ENCODE assay signal across 11 cellular contexts in the genomic region with DNA sequence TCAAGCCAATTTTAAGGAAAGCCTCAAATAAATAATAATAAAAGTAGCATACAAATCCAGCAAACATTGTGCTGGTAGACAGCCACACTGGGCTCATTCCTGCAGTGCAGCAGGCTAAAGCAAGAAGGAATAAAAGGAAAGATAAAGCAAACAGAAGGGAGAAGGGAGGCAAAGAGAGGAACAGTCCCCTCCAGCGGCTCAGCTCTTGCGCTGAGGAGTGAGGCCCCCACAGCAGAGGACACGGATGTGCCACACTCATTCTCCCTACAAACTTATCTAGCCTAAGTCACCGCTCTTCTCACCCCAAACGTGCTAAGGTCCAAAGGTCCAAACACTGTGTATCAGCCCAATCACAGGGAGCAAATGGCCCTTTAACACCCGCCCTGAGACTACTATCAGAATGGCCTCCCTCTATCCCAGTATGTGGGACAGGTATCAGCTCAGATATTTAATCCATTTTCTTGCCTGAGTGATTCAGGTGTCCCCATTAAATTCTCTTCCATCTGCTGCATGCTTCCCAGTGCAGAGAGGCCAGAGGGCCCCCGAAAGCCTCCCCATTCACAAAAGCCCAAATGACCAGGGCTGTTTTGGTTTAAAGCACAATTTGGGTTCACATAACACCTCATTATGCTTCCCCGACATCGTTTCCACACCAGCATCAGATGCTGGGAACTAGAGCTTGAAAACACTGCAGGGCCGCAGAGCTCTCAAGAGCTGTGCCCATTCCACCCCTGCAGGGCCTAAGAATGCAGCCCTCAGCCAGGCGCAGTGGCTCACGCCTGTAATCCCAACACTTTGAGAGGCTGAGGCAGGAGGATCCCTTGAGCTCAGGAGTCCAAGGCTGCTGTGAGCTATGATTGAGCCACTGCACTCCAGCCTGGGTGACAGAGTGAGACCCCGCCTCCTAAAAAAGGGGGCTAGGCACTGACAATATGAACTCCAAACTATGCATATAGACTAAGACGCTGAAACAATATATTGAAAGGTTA. TPM values are rescaled to one million over a fixed set of nuclear protein-coding genes. Genes with fewer than 3 reads are reported as not detected.
A peak's percentile ranks its signal among the peaks of the same experiment; 100 is the strongest.
DNase-seq lines count a peak whose midpoint lies in the region; ATAC-seq, FAIRE-seq and TF ChIP-seq lines count a peak whose summit lies in the region.
"Had no signal": no experiment of that assay in that cellular context is flagged by ENCODE, and none has a peak within 500 bp of the region (broad histone marks: within the 10 kb centered on the region; RNA-seq: fewer than 3 reads in every experiment).

No MANE protein-coding gene starts in this region.

- H2BK15ac ChIP-seq in H9 (ENCODE audit: low read depth, low read length) = no peak overlapping the region

- H3K27ac Mint-ChIP-seq in H9 = peak overlapping the region in 2 of 3 experiments; percentile 34 to 65; a peak in 3 of 7 replicates
- peak overlapping the region; percentile 89 for H3K27ac Mint-ChIP-seq in activated T-helper 17 cell treated with anti-CD3 and anti-CD28 coated beads, Interleukin-2, amount 50 U/mL, for 72 hours
- peak overlapping the region; percentile 85 for H3K27ac Mint-ChIP-seq in stimulated activated effector memory CD8-positive, alpha-beta T cell treated with anti-CD3 and anti-CD28 coated beads, Interleukin-12 subunit alpha, Interleukin-12 subunit beta, amount 100 ng/mL, for 72 hours

- no peak overlapping the region for H3K14ac ChIP-seq in H9 (ENCODE audit: insufficient read depth, low read length)

- H2BK5ac ChIP-seq in H9 (ENCODE audit: insufficient read length, low read length) = no peak overlapping the region

- H3K18ac ChIP-seq in H9 (ENCODE audit: insufficient read length, low read depth, low read length) = no peak overlapping the region

- FAIRE-seq in kidney (lab: Jason Lieb, UNC) (no peak), urothelium cell line (lab: Jason Lieb, UNC) (no peak)

- ATAC-seq in activated T-helper 17 cell treated with anti-CD3 and anti-CD28 coated beads, Interleukin-2, amount 50 U/mL, for 72 hours (replicated peaks) = no peak
- no peak for ATAC-seq in stimulated activated effector memory CD8-positive, alpha-beta T cell treated with anti-CD3 and anti-CD28 coated beads, Interleukin-12 subunit alpha, Interleukin-12 subunit beta, amount 100 ng/mL, for 72 hours
- no peak for ATAC-seq in HG03095 (IDR thresholded peaks at IDR 0.05; ENCODE audit: unreplicated experiment)

- no peak overlapping the region for H2BK20ac ChIP-seq in H9 (ENCODE audit: low read depth, low read length, poor library complexity, severe bottlenecking)

- no peaks in the 10 kb centered on the region for H4K20me1 ChIP-seq in H9 (ENCODE audit: control insufficient read depth, insufficient read depth, insufficient read length)

- no peak for TF ChIP-seq CTCF in H9 (conservative IDR thresholded peaks at IDR 0.05)
- TF ChIP-seq CTCF in kidney (IDR thresholded peaks at IDR 0.05; ENCODE audit: borderline replicate concordance, extremely low read depth, insufficient read depth) = no peak

- H3T11ph ChIP-seq in H9 (ENCODE audit: low read length) = no peak overlapping the region

- H3K9ac ChIP-seq in H9 (ENCODE audit: extremely low read depth, insufficient read length, low read length) (no peak overlapping the region), kidney (ENCODE audit: low read length in 2 of 2) (no peak overlapping the region)

- no peaks in the 10 kb centered on the region for H3K27me3 ChIP-seq in H9 (ENCODE audit: insufficient read depth, low read length)

- no peak overlapping the region for H3K4ac ChIP-seq in H9 (ENCODE audit: low read depth, low read length)

- H3K4me2 ChIP-seq in H9 (ENCODE audit: insufficient read depth, insufficient read length, low read length) = no peak overlapping the region

- intact Hi-C loops in kidney (cut with DNase I) = no loop called here

- H3K79me2 ChIP-seq in H9 (ENCODE audit: insufficient read depth, low read length) = peaks cover 59% of the 10 kb centered on the region; the same call in 1 of the 2 replicates

- H3K9me3 ChIP-seq in H9 (ENCODE audit: control insufficient read depth, low read depth, low read length) = no peaks in the 10 kb centered on the region
- H3K9me3 ChIP-seq in kidney (ENCODE audit: control insufficient read depth in 1 of 2, low read length in 2 of 2) = no peaks in the 10 kb centered on the region

- H3K27ac ChIP-seq in H9 (ENCODE audit: insufficient read length, low read depth, low read length) = no peak overlapping the region
- peak overlapping the region; percentile 10 to 47 for H3K27ac ChIP-seq in kidney (ENCODE audit: low read depth in 2 of 2, low read length in 2 of 2)

- H4K91ac ChIP-seq in H9 (ENCODE audit: insufficient read length, low read depth, low read length) = no peak overlapping the region

- no peak overlapping the region for H2BK12ac ChIP-seq in H9 (ENCODE audit: insufficient read length, low read depth, low read length)

- no peaks in the 10 kb centered on the region for H3K9me3 Mint-ChIP-seq in H9
- no peaks in the 10 kb centered on the region for H3K9me3 Mint-ChIP-seq in activated T-helper 17 cell treated with anti-CD3 and anti-CD28 coated beads, Interleukin-2, amount 50 U/mL, for 72 hours
- H3K9me3 Mint-ChIP-seq in stimulated activated effector memory CD8-positive, alpha-beta T cell treated with anti-CD3 and anti-CD28 coated beads, Interleukin-12 subunit alpha, Interleukin-12 subunit beta, amount 100 ng/mL, for 72 hours = no peaks in the 10 kb centered on the region

- no peaks in the 10 kb centered on the region for H3K23me2 ChIP-seq in H9 (ENCODE audit: insufficient read length, low read depth, low read length, poor library complexity, severe bottlenecking)

- H4K8ac ChIP-seq in H9 (replicated peaks; ENCODE audit: insufficient read length, low read depth, low read length) = no peak overlapping the region

- H3K4me3 ChIP-seq in kidney (ENCODE audit: low read length in 2 of 2) = no peak overlapping the region

- H3K23ac ChIP-seq in H9 (ENCODE audit: insufficient read length, low read depth, low read length) = no peak overlapping the region

- H3K79me1 ChIP-seq in H9 (ENCODE audit: insufficient read depth, low read depth, low read length, poor library complexity, severe bottlenecking) = no peaks in the 10 kb centered on the region

- no peak overlapping the region for H4K5ac ChIP-seq in H9 (ENCODE audit: insufficient read length, low read depth, low read length)

- no peak overlapping the region for H2BK120ac ChIP-seq in H9 (ENCODE audit: low read depth, low read length, poor library complexity, severe bottlenecking)

- H3K36me3 Mint-ChIP-seq in H9 (ENCODE audit: insufficient read depth in 1 of 3, low read depth in 3 of 3) = peaks cover 9 to 22% (median 22%) of the 10 kb centered on the region in 3 experiments; a peak in 6 of 7 replicates
- peaks cover 60% of the 10 kb centered on the region for H3K36me3 Mint-ChIP-seq in activated T-helper 17 cell treated with anti-CD3 and anti-CD28 coated beads, Interleukin-2, amount 50 U/mL, for 72 hours (ENCODE audit: low read depth)
- H3K36me3 Mint-ChIP-seq in stimulated activated effector memory CD8-positive, alpha-beta T cell treated with anti-CD3 and anti-CD28 coated beads, Interleukin-12 subunit alpha, Interleukin-12 subunit beta, amount 100 ng/mL, for 72 hours = peaks cover 49% of the 10 kb centered on the region

- WGBS in H9 (ENCODE audit: extremely low coverage, insufficient read length, low lambda C conversion rate) = no CpG with 5 or more reads among the region's 14 CpGs

- DNase-seq in H9 = no peak
- DNase-seq in kidney = no peak
- no peak for DNase-seq in stimulated activated effector memory CD8-positive, alpha-beta T cell treated with anti-CD3 and anti-CD28 coated beads, Interleukin-12 subunit alpha, Interleukin-12 subunit beta, amount 100 ng/mL, for 72 hours (ENCODE audit: low spot score in 2 of 2)
- DNase-seq in urothelium cell line (ENCODE audit: low spot score) = no peak
- no peak for DNase-seq in NOMO-1 (lab: John Stamatoyannopoulos, UW; ENCODE audit: unreplicated experiment in 2 of 2)
- DNase-seq: DND-41, kidney glomerular epithelial cell, NCI-H2227 treated with DMSO at 0.1 percent for 48 hours, SHP77 had no signal

- H3K4me1 ChIP-seq in H9 (ENCODE audit: insufficient read depth, low read length) = peaks cover 17% of the 10 kb centered on the region; the same call in 1 of the 2 replicates
- peaks cover 42 to 55% of the 10 kb centered on the region in 2 donors for H3K4me1 ChIP-seq in kidney (ENCODE audit: control insufficient read depth in 1 of 2, insufficient read depth in 1 of 2, low read depth in 1 of 2, low read length in 2 of 2)

- no peak overlapping the region for H3K56ac ChIP-seq in H9 (ENCODE audit: insufficient read length, low read depth, low read length)

- no peaks in the 10 kb centered on the region for H3K36me3 ChIP-seq in kidney (ENCODE audit: control insufficient read depth in 1 of 2, insufficient read depth in 2 of 2, low read length in 2 of 2)

- no peak overlapping the region for H3K4me3 Mint-ChIP-seq in H9
- peak overlapping the region; percentile 78 for H3K4me3 Mint-ChIP-seq in activated T-helper 17 cell treated with anti-CD3 and anti-CD28 coated beads, Interleukin-2, amount 50 U/mL, for 72 hours
- H3K4me3 Mint-ChIP-seq in stimulated activated effector memory CD8-positive, alpha-beta T cell treated with anti-CD3 and anti-CD28 coated beads, Interleukin-12 subunit alpha, Interleukin-12 subunit beta, amount 100 ng/mL, for 72 hours = peak overlapping the region; percentile 68

- no peaks in the 10 kb centered on the region for H3K27me3 Mint-ChIP-seq in H9 (ENCODE audit: low read depth)
- no peaks in the 10 kb centered on the region for H3K27me3 Mint-ChIP-seq in activated T-helper 17 cell treated with anti-CD3 and anti-CD28 coated beads, Interleukin-2, amount 50 U/mL, for 72 hours

- H2AFZ ChIP-seq in H9 (ENCODE audit: low read length) = no peak overlapping the region

- H2AK5ac ChIP-seq in H9 (ENCODE audit: insufficient read length, low read length) = no peak overlapping the region

- peaks cover 68 to 70% of the 10 kb centered on the region in 2 experiments for H3K4me1 Mint-ChIP-seq in H9
- H3K4me1 Mint-ChIP-seq in activated T-helper 17 cell treated with anti-CD3 and anti-CD28 coated beads, Interleukin-2, amount 50 U/mL, for 72 hours = peaks cover 79% of the 10 kb centered on the region
- H3K4me1 Mint-ChIP-seq in stimulated activated effector memory CD8-positive, alpha-beta T cell treated with anti-CD3 and anti-CD28 coated beads, Interleukin-12 subunit alpha, Interleukin-12 subunit beta, amount 100 ng/mL, for 72 hours = peaks cover 92% of the 10 kb centered on the region

RNA-seq across cellular contexts. Expression of a gene that starts 17.8 kb away (rescaled TPM):
- total RNA-seq in H9 (2021) = 343 and 348 TPM in 2 replicates
- total RNA-seq in activated T-helper 17 cell treated with anti-CD3 and anti-CD28 coated beads, Interleukin-2, amount 50 U/mL, for 72 hours = 100 to 1,000 TPM; 291 to 399 TPM
- total RNA-seq in kidney = 265 TPM
- 253 TPM for polyA plus RNA-seq in kidney (ENCODE audit: insufficient read depth, low read depth, low replicate concordance)

Comparison
In these comparisons a context has a peak if more than half of its experiments do, and no peak if none do; other contexts are left out.
1. H3K4me3 Mint-ChIP-seq: peak in activated T-helper 17 cell treated with anti-CD3 and anti-CD28 coated beads, Interleukin-2, amount 50 U/mL, for 72 hours (single experiment) and stimulated activated effector memory CD8-positive, alpha-beta T cell treated with anti-CD3 and anti-CD28 coated beads, Interleukin-12 subunit alpha, Interleukin-12 subunit beta, amount 100 ng/mL, for 72 hours (single experiment); none in H9 (0 of 2).
2. Peak in every context shown above with its lines, with median percentiles within 50 percentile points of each other: H3K27ac Mint-ChIP-seq.